Comparison of ENCODE assay signal across 10 cellular contexts in the genomic region with DNA sequence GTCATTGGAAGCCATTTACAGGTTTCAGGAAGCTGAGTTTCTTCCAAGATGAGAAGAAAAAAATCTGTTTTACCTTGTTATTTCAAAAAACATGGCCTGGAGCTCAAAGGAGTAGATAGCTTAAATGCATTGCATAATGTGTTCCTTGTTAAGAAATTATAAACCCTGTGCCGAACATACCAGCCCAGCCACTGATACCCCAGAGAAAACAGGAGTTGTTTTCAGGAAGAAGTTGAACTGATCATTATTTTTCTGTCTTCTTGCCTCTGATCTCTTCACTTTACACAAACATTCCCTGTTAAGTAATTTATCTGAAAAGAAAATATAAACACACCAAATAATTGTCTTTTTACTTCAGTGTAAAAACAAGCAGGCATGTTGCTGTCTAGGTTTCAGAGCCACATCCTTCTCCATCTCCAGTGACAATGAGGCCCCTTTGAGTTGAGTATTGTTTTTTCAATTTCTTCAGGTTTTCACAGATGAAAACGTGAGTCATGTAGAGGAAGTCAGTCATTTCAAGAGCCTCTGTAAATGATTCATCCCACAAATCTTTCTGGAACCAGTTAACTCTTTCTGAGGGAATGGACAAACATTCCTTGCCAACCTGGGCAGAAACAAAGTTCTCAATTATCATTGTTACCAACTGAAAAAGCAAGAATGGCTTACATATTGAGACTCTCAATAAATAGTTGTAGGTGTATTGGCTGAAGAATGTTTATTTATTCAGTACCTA.
DNase-seq lines count a peak whose midpoint lies in the region; ATAC-seq and TF ChIP-seq lines count a peak whose summit lies in the region.
"Had no signal": no experiment of that assay in that cellular context is flagged by ENCODE, and none has a peak within 500 bp of the region (broad histone marks: within the 10 kb centered on the region; RNA-seq: fewer than 3 reads in every experiment).

No MANE protein-coding gene starts in this region.

- peak overlapping the region; percentile 86 for H3K56ac ChIP-seq in IMR-90 (ENCODE audit: extremely low read depth, insufficient read depth, low read length)

- H3K4me1 Mint-ChIP-seq in stimulated activated memory B cell treated with anti-CD40 and anti-IgM and Interleukin-4, amounts not matched to agents 10 μg/mL and 1 μg/mL and 100 μg/mL, for 72 hours, result no peaks in the 10 kb centered on the region
- H3K4me1 Mint-ChIP-seq: activated B cell treated with CpG ODN at 0.5 μM for 24 hours had no signal

- POLR2A ChIA-PET in IMR-90 (lab: Charles Lee; ENCODE audit: unreplicated experiment), result no interaction called here

- peak overlapping the region; percentile 98 for H2BK5ac ChIP-seq in IMR-90 (ENCODE audit: low read depth, low read length, poor library complexity, severe bottlenecking)

- H3K79me1 ChIP-seq in IMR-90 (ENCODE audit: low read depth in 1 of 2, low read length in 2 of 2), result no peaks in the 10 kb centered on the region

- no peak for TF ChIP-seq RAD21 in IMR-90 (IDR thresholded peaks at IDR 0.05; ENCODE audit: low read length)

- peak overlapping the region; percentile 99; the same call in 1 of the 2 replicates for H3K18ac ChIP-seq in IMR-90 (ENCODE audit: low read depth, low read length)

- peaks cover 2% of the 10 kb centered on the region for H3K9me3 Mint-ChIP-seq in stimulated activated memory B cell treated with anti-CD40 and anti-IgM and Interleukin-4, amounts not matched to agents 10 μg/mL and 1 μg/mL and 100 μg/mL, for 72 hours

- H2BK20ac ChIP-seq in IMR-90 (ENCODE audit: low read depth, low read length), result peak overlapping the region; percentile 94

- H2AK5ac ChIP-seq in IMR-90 (ENCODE audit: low read depth, low read length), result peak overlapping the region; percentile 65; the same call in 1 of the 2 replicates

- H3K9me1 ChIP-seq in IMR-90 (ENCODE audit: insufficient read depth, low read length), result no peaks in the 10 kb centered on the region; the same call in 1 of the 2 replicates

- ATAC-seq in GM18861 (IDR thresholded peaks at IDR 0.05; ENCODE audit: unreplicated experiment), result peak; percentile 77
- peak; percentile 86 for ATAC-seq in IMR-90 (ENCODE audit: low read depth)
- ATAC-seq in stimulated activated memory B cell treated with anti-CD40 and anti-IgM and Interleukin-4, amounts not matched to agents 10 μg/mL and 1 μg/mL and 100 μg/mL, for 72 hours, result no peak

- no peak overlapping the region for H2AK9ac ChIP-seq in IMR-90 (replicated peaks; ENCODE audit: low read depth, low read length, poor library complexity)

- H3K27ac Mint-ChIP-seq in stimulated activated memory B cell treated with anti-CD40 and anti-IgM and Interleukin-4, amounts not matched to agents 10 μg/mL and 1 μg/mL and 100 μg/mL, for 72 hours, result no peak overlapping the region
- H3K27ac Mint-ChIP-seq: activated B cell treated with CpG ODN at 0.5 μM for 24 hours had no signal

- no peak overlapping the region; the same call in 1 of the 2 replicates for H3K9ac ChIP-seq in IMR-90 (ENCODE audit: low read depth, low read length)

- peak overlapping the region; percentile 66; the same call in 1 of the 2 replicates for H3K4ac ChIP-seq in IMR-90 (ENCODE audit: low read depth, low read length)

- peak overlapping the region; percentile 76; the same call in 1 of the 2 replicates for H4K91ac ChIP-seq in IMR-90 (ENCODE audit: insufficient read depth, low read depth, low read length)

- no peak for TF ChIP-seq POLR2A in IMR-90 (IDR thresholded peaks at IDR 0.05; ENCODE audit: low read depth, low read length)

- peak overlapping the region; percentile 78 for H3K4me2 ChIP-seq in IMR-90 (ENCODE audit: low read depth, low read length)

- peak overlapping the region; percentile 58 to 91; a peak in 3 of 4 replicates for H4K8ac ChIP-seq in IMR-90 (ENCODE audit: low read depth in 2 of 2, low read length in 2 of 2)

- BruUV-seq in IMR-90 (replicated peaks; lab: Mats Ljungman, UMichigan), result no TSS peak

- TF ChIP-seq CTCF in IMR-90 (conservative IDR thresholded peaks at IDR 0.05; ENCODE audit: low read depth, low read length) (no peak), GM20000 (IDR thresholded peaks at IDR 0.05; ENCODE audit: extremely low read depth, missing control alignments) (no peak)

- CTCF ChIA-PET in IMR-90 (lab: Yijun Ruan, JAX), result no interaction called here

- no peak overlapping the region for H2AFZ ChIP-seq in IMR-90 (replicated peaks; ENCODE audit: low read length, poor library complexity)

- H4K5ac ChIP-seq in IMR-90 (ENCODE audit: low read depth, low read length), result peak overlapping the region; percentile 68; the same call in 1 of the 2 replicates

- no peak overlapping the region for H3K4me3 Mint-ChIP-seq in stimulated activated memory B cell treated with anti-CD40 and anti-IgM and Interleukin-4, amounts not matched to agents 10 μg/mL and 1 μg/mL and 100 μg/mL, for 72 hours
- H3K4me3 Mint-ChIP-seq: activated B cell treated with CpG ODN at 0.5 μM for 24 hours had no signal

- peak overlapping the region; percentile 88 for H3K27ac ChIP-seq in IMR-90 (ENCODE audit: insufficient read depth, low read length)
- H3K27ac ChIP-seq: cardiac muscle cell had no signal

- DNase-seq in IMR-90, result peak; percentile 90
- DNase-seq in dermis blood vessel endothelial cell, result peak; percentile 9
- DNase-seq in pulmonary artery endothelial cell (ENCODE audit: low read depth, low spot score), result peak; percentile 43
- no peak for DNase-seq in activated CD8-positive, alpha-beta memory T cell treated with anti-CD3 and anti-CD28 coated beads for 24 hours
- no peak for DNase-seq in pons (ENCODE audit: low spot score)
- DNase-seq in GM20000 (ENCODE audit: low spot score), result no peak
- DNase-seq: activated B cell treated with CpG ODN at 0.5 μM for 24 hours had no signal

- H3K9me3 ChIP-seq in IMR-90 (ENCODE audit: control insufficient read depth, insufficient read depth, low read length), result no peaks in the 10 kb centered on the region

- H3K4me1 ChIP-seq in IMR-90 (ENCODE audit: control insufficient read depth, insufficient read depth, low read length), result peaks cover 6% of the 10 kb centered on the region; the same call in 1 of the 2 replicates

- no peaks in the 10 kb centered on the region for H3K36me3 Mint-ChIP-seq in stimulated activated memory B cell treated with anti-CD40 and anti-IgM and Interleukin-4, amounts not matched to agents 10 μg/mL and 1 μg/mL and 100 μg/mL, for 72 hours

- intact Hi-C loops in IMR-90 (cut with micrococcal nuclease), result no loop called here

- H2BK120ac ChIP-seq in IMR-90 (ENCODE audit: low read depth, low read length), result peak overlapping the region; percentile 91

- dilution Hi-C loops in IMR-90 (cut with HindIII; ENCODE audit: low sequenced_read_pairs, unreplicated experiment), result no loop called here

- H3K23ac ChIP-seq in IMR-90 (ENCODE audit: low read depth, low read length), result 0 out of 2 replicates have a peak overlapping the region, but pooled peaks have one; percentile 48

- no peaks in the 10 kb centered on the region for H3K27me3 Mint-ChIP-seq in stimulated activated memory B cell treated with anti-CD40 and anti-IgM and Interleukin-4, amounts not matched to agents 10 μg/mL and 1 μg/mL and 100 μg/mL, for 72 hours
- H3K27me3 Mint-ChIP-seq: activated B cell treated with CpG ODN at 0.5 μM for 24 hours had no signal

- no peaks in the 10 kb centered on the region for H3K27me3 ChIP-seq in IMR-90 (ENCODE audit: control insufficient read depth, insufficient read depth, low read length)
- H3K27me3 ChIP-seq: cardiac muscle cell had no signal

- no peak overlapping the region for H3K4me3 ChIP-seq in IMR-90 (ENCODE audit: insufficient read depth, low read depth, low read length)
- H3K4me3 ChIP-seq: cardiac muscle cell had no signal

- H2BK15ac ChIP-seq in IMR-90 (ENCODE audit: low read depth, low read length), result peak overlapping the region; percentile 74; the same call in 2 of the 3 replicates

- H3K14ac ChIP-seq in IMR-90 (replicated peaks; ENCODE audit: low read depth, low read length), result peak overlapping the region; percentile 77

- in situ Hi-C loops in IMR-90 (cut with MboI; ENCODE audit: low sequenced_read_pairs), result no loop called here

- WGBS in IMR-90 (ENCODE audit: extremely low coverage in 2 of 2, insufficient read length in 1 of 2), 2 experiments, result no CpG with 5 or more reads among the region's 2 CpGs

- no peaks in the 10 kb centered on the region for H3K36me3 ChIP-seq in IMR-90 (ENCODE audit: control insufficient read depth, insufficient read depth, low read length)
- H3K36me3 ChIP-seq: cardiac muscle cell had no signal

- no peaks in the 10 kb centered on the region for H4K20me1 ChIP-seq in IMR-90 (ENCODE audit: insufficient read depth, low read length)

TF ChIP-seq in IMR-90, 13 proteins besides CTCF, POLR2A, EP300 and RAD21:
- TF ChIP-seq FOS (IDR thresholded peaks at IDR 0.05; ENCODE audit: low read depth, low read length) (peak; percentile 88), CEBPB (IDR thresholded peaks at IDR 0.05; ENCODE audit: low read depth, low read length) (0 out of 2 replicates have a peak, but pooled peaks have one; percentile 28), SMC3 (IDR thresholded peaks at IDR 0.05; ENCODE audit: low read depth, low read length) (no peak), BHLHE40 (IDR thresholded peaks at IDR 0.05; ENCODE audit: low read depth, low read length) (peak; percentile 62)

Comparison
In these comparisons a context has a peak if more than half of its experiments do, and no peak if none do; other contexts are left out.
1. DNase-seq: peak in IMR-90 (single experiment), dermis blood vessel endothelial cell (single experiment) and pulmonary artery endothelial cell (single experiment); none in activated CD8-positive, alpha-beta memory T cell treated with anti-CD3 and anti-CD28 coated beads for 24 hours (single experiment), pons (single experiment) and GM20000 (single experiment).